Comparison of ENCODE assay signal across 13 cellular contexts in the genomic region with DNA sequence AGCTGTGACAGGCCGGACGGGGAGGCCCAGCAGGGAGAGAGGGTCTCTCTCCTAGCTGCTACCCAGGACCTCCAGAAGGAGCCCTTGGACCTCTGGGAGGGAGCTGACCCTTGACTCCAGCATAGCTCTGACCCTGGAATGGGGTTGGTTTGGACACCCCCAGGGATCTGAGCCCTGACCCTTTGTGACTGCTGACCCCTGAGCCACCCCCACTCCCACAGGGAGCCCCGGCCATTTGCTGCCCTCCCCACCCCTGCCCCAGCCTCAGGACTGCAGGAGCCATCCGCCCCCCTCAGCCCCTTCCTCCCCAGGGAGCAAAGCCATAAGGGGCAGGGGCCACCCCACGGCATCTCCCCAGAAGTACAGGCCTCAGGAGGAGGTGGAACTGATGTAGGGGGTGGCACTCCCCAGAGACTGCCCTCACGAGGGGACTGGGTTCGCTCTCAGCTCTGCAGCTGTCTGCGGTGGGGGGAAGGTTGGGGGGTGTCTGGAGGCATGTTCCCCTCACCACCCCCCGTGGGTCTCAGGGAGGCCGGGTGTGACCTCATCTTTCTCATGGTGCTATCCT. TPM values are rescaled to one million over a fixed set of nuclear protein-coding genes. Genes with fewer than 3 reads are reported as not detected.
"Had no signal": no experiment of that assay in that cellular context is flagged by ENCODE, and none has a peak within 500 bp of the region (broad histone marks: within the 10 kb centered on the region; RNA-seq: fewer than 3 reads in every experiment).

No MANE protein-coding gene starts in this region.

- H3K9me3 Mint-ChIP-seq: activated naive CD4-positive, alpha-beta T cell treated with anti-CD3 and anti-CD28 coated beads, Interleukin-2, amount 10 ng/mL, durations not matched to agents 7 days and 5 days; activated T-helper 2 cell treated with anti-CD3 and anti-CD28 coated beads, Interferon-gamma antibody, Interleukin-2, Interleukin-4, amounts not matched to agents 10 μg/mL and 5 μg/mL and 100 μg/mL, durations not matched to agents 14 hours and 24 hours and 36 hours had no signal

- H3K9ac ChIP-seq: parathyroid adenoma had no signal

- H3K27ac Mint-ChIP-seq: activated naive CD4-positive, alpha-beta T cell treated with anti-CD3 and anti-CD28 coated beads, Interleukin-2, amount 10 ng/mL, durations not matched to agents 7 days and 5 days; activated T-helper 2 cell treated with anti-CD3 and anti-CD28 coated beads, Interferon-gamma antibody, Interleukin-2, Interleukin-4, amounts not matched to agents 10 μg/mL and 5 μg/mL and 100 μg/mL, durations not matched to agents 14 hours and 24 hours and 36 hours had no signal

- DNase-seq: activated CD4-positive, alpha-beta T cell treated with anti-CD3 and anti-CD28 coated beads, Interleukin-2, amount 50 U/mL, for 48 hours; activated naive CD4-positive, alpha-beta T cell treated with anti-CD3 and anti-CD28 coated beads, Interleukin-2, amount 10 ng/mL, durations not matched to agents 7 days and 5 days; stimulated activated CD4-positive, alpha-beta T cell treated with anti-CD3 and anti-CD28 coated beads, Interleukin-1b, Interleukin-23, amount 100 ng/mL, for 48 hours; T-helper 9 cell had no signal

- H3K4me2 ChIP-seq: hepatocyte had no signal

- H3K4me1 ChIP-seq: parathyroid adenoma had no signal

- H3K27ac ChIP-seq: hepatocyte, parathyroid adenoma had no signal

- H2AFZ ChIP-seq: hepatocyte, parathyroid adenoma had no signal

- H3K4me3 ChIP-seq: hepatocyte had no signal

- H3K79me2 ChIP-seq: hepatocyte, parathyroid adenoma had no signal

- H3K4me3 Mint-ChIP-seq: activated naive CD4-positive, alpha-beta T cell treated with anti-CD3 and anti-CD28 coated beads, Interleukin-2, amount 10 ng/mL, durations not matched to agents 7 days and 5 days had no signal

RNA-seq across cellular contexts. Expression of gene COX6B2, which starts 7.0 kb away (rescaled TPM):
- total RNA-seq: dermis microvascular lymphatic vessel endothelial cell had no signal

RNA-seq across cellular contexts. Expression of gene GARIN5B, which starts 15.5 kb away (rescaled TPM):
- total RNA-seq: activated T-helper 2 cell treated with anti-CD3 and anti-CD28 coated beads, Interferon-gamma antibody, Interleukin-2, Interleukin-4, amounts not matched to agents 10 μg/mL and 5 μg/mL and 100 μg/mL, durations not matched to agents 14 hours and 24 hours and 36 hours; dermis microvascular lymphatic vessel endothelial cell; hepatocyte; lower leg skin; renal cortical epithelial cell; ureter had no signal
- polyA plus RNA-seq: esophagus had no signal

RNA-seq across cellular contexts. Expression of gene TMEM150B, which starts 22.4 kb away (rescaled TPM):
- total RNA-seq: astrocyte, dermis microvascular lymphatic vessel endothelial cell, renal cortical epithelial cell had no signal

RNA-seq across cellular contexts. Expression of gene IL11, which starts 22.7 kb away (rescaled TPM):
- total RNA-seq: ureter had no signal
